Comparison of ENCODE assay signal across 11 cellular contexts in genomic region chr4:100299019-100299418, GRCh38.
DNase-seq lines count a peak whose midpoint lies in the region; ATAC-seq and FAIRE-seq lines count a peak whose summit lies in the region.
"Had no signal": no experiment of that assay in that cellular context is flagged by ENCODE, and none has a peak within 500 bp of the region (broad histone marks: within the 10 kb centered on the region; RNA-seq: fewer than 3 reads in every experiment).

No MANE protein-coding gene starts in this region.

- ATAC-seq in sciatic nerve, result peak; percentile 75
- no peak for ATAC-seq in GM21367 (IDR thresholded peaks at IDR 0.05; ENCODE audit: unreplicated experiment)
- ATAC-seq in HG02588 (IDR thresholded peaks at IDR 0.05; ENCODE audit: unreplicated experiment), result no peak

- peak overlapping the region; percentile 16 for H3K4me3 ChIP-seq in adipocyte (ENCODE audit: low read length)
- H3K4me3 ChIP-seq: prostate gland had no signal

- H3K9me3 ChIP-seq in adipocyte (ENCODE audit: control insufficient read depth, low read length), result no peaks in the 10 kb centered on the region
- H3K9me3 ChIP-seq: prostate gland had no signal

- intact Hi-C loops in sciatic nerve (cut with DNase I), result no loop called here

- no peak for FAIRE-seq in GM19239 (lab: Jason Lieb, UNC)

- H3K36me3 ChIP-seq in adipocyte (ENCODE audit: control insufficient read depth, insufficient read depth, low read length, severe bottlenecking), result no peaks in the 10 kb centered on the region
- H3K36me3 ChIP-seq: prostate gland had no signal

- peak; percentile 88 for DNase-seq in ELR (ENCODE audit: low read depth)
- DNase-seq in adipocyte (ENCODE audit: low read depth), result peak; percentile 94
- peak; percentile 69 for DNase-seq in glomerular visceral epithelial cell (ENCODE audit: extremely low spot score)
- no peak for DNase-seq in sciatic nerve (ENCODE audit: low spot score)
- DNase-seq in GM19239 (ENCODE audit: insufficient read length, low spot score), result no peak
- no peak for DNase-seq in 8988T
- DNase-seq: NCI-H1694 treated with DMSO at 0.1 percent for 48 hours; stimulated activated naive CD4-positive, alpha-beta T cell had no signal

- no peaks in the 10 kb centered on the region for H3K27me3 ChIP-seq in adipocyte (replicated peaks; ENCODE audit: control insufficient read depth, insufficient read depth, low read length)

- H3K9ac ChIP-seq in adipocyte (ENCODE audit: low read length), result peak overlapping the region; percentile 43

- H3K4me1 ChIP-seq in adipocyte (ENCODE audit: control insufficient read depth, insufficient read depth, low read length), result peaks cover 37% of the 10 kb centered on the region
- H3K4me1 ChIP-seq: prostate gland had no signal

Comparison
In these comparisons a context has a peak if more than half of its experiments do, and no peak if none do; other contexts are left out.
1. DNase-seq: peak in ELR (single experiment), adipocyte (single experiment) and glomerular visceral epithelial cell (single experiment); none in sciatic nerve (single experiment), GM19239 (single experiment) and 8988T (single experiment).